ENCODE assay signal across 1 cellular context in genomic region chr2:237162959-237163358, GRCh38.
TF ChIP-seq lines count a peak whose summit lies in the region.

No MANE protein-coding gene starts in this region.

TF ChIP-seq in K562, 482 proteins besides CTCF, POLR2A, EP300 and RAD21 (continued from another document):
- TF ChIP-seq ZNF316 (IDR thresholded peaks at IDR 0.05) (peak; percentile 46), JUN (IDR thresholded peaks at IDR 0.05; ENCODE audit: borderline replicate concordance, low read depth, low read length) (no peak), JUN (CRISPR knock-in tag; IDR thresholded peaks at IDR 0.05; ENCODE audit: borderline replicate concordance) (no peak), PTRF (tag; IDR thresholded peaks at IDR 0.05) (no peak), CEBPG (CRISPR knock-in tag; IDR thresholded peaks at IDR 0.05) (no peak), CEBPG (tag; conservative IDR thresholded peaks at IDR 0.05 in 1 of 2, IDR thresholded peaks at IDR 0.05 in 1 of 2) (no peak), ZNF12 (CRISPR knock-in tag; IDR thresholded peaks at IDR 0.05) (no peak)
